ENCODE assay signal across 1 cellular context in genomic region chr2:64751286-64752260, GRCh38.
A peak's percentile ranks its signal among the peaks of the same experiment; 100 is the strongest.
TF ChIP-seq lines count a peak whose summit lies in the region.

No MANE protein-coding gene starts in this region.

TF ChIP-seq in HepG2, 621 proteins besides CTCF, POLR2A, EP300 and RAD21 (continued from another document and continues in another):
- TF ChIP-seq, protein P1, sequence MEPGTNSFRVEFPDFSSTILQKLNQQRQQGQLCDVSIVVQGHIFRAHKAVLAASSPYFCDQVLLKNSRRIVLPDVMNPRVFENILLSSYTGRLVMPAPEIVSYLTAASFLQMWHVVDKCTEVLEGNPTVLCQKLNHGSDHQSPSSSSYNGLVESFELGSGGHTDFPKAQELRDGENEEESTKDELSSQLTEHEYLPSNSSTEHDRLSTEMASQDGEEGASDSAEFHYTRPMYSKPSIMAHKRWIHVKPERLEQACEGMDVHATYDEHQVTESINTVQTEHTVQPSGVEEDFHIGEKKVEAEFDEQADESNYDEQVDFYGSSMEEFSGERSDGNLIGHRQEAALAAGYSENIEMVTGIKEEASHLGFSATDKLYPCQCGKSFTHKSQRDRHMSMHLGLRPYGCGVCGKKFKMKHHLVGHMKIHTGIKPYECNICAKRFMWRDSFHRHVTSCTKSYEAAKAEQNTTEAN (CRISPR knock-in tag; conservative IDR thresholded peaks at IDR 0.05), result no peak; the same call in 1 of the 2 replicates
- TF ChIP-seq ZNF20 (CRISPR knock-in tag; IDR thresholded peaks at IDR 0.05), result no peak
- peak; percentile 85 for TF ChIP-seq ZNF776 (CRISPR knock-in tag; IDR thresholded peaks at IDR 0.05)
- no peak for TF ChIP-seq MAFF (IDR thresholded peaks at IDR 0.05; ENCODE audit: low read depth, low read length)
- no peak; the same call in 1 of the 2 replicates for TF ChIP-seq ZNF274 (CRISPR knock-in tag; IDR thresholded peaks at IDR 0.05)
- no peak for TF ChIP-seq ZBTB37 (CRISPR knock-in tag; IDR thresholded peaks at IDR 0.05)
- TF ChIP-seq ZNF83 (CRISPR knock-in tag; IDR thresholded peaks at IDR 0.05; ENCODE audit: borderline replicate concordance), result 0 out of 2 replicates have a peak, but pooled peaks have one; percentile 44
- TF ChIP-seq ARNT (IDR thresholded peaks at IDR 0.05), result no peak
- TF ChIP-seq, protein P2, sequence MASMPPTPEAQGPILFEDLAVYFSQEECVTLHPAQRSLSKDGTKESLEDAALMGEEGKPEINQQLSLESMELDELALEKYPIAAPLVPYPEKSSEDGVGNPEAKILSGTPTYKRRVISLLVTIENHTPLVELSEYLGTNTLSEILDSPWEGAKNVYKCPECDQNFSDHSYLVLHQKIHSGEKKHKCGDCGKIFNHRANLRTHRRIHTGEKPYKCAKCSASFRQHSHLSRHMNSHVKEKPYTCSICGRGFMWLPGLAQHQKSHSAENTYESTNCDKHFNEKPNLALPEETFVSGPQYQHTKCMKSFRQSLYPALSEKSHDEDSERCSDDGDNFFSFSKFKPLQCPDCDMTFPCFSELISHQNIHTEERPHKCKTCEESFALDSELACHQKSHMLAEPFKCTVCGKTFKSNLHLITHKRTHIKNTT (CRISPR knock-in tag; IDR thresholded peaks at IDR 0.05), result no peak
- TF ChIP-seq ZNF30 (CRISPR knock-in tag; IDR thresholded peaks at IDR 0.05), result no peak
- peak; percentile 34; the same call in 1 of the 2 replicates for TF ChIP-seq ISL2 (CRISPR knock-in tag; IDR thresholded peaks at IDR 0.05)
- TF ChIP-seq ASH2L (IDR thresholded peaks at IDR 0.05; ENCODE audit: insufficient read length, low read depth, low read length), result peak; percentile 57
- TF ChIP-seq, protein P3, sequence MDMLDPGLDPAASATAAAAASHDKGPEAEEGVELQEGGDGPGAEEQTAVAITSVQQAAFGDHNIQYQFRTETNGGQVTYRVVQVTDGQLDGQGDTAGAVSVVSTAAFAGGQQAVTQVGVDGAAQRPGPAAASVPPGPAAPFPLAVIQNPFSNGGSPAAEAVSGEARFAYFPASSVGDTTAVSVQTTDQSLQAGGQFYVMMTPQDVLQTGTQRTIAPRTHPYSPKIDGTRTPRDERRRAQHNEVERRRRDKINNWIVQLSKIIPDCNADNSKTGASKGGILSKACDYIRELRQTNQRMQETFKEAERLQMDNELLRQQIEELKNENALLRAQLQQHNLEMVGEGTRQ (IDR thresholded peaks at IDR 0.05; ENCODE audit: low read depth, low read length), result no peak
- TF ChIP-seq, protein P3 (CRISPR knock-in tag; IDR thresholded peaks at IDR 0.05; ENCODE audit: borderline replicate concordance), result no peak
- TF ChIP-seq ZNF761 (CRISPR knock-in tag; conservative IDR thresholded peaks at IDR 0.05), result peak; percentile 71; the same call in 1 of the 2 replicates
- TF ChIP-seq DR1 (CRISPR knock-in tag; IDR thresholded peaks at IDR 0.05), result no peak
- no peak for TF ChIP-seq SRSF1 (optimal IDR thresholded peaks at IDR 0.05; ENCODE audit: low read depth, low read length)
- 0 out of 2 replicates have a peak, but pooled peaks have one; percentile 45 for TF ChIP-seq ZFP37 (CRISPR knock-in tag; IDR thresholded peaks at IDR 0.05; ENCODE audit: borderline replicate concordance)
- no peak for TF ChIP-seq ZNF672 (CRISPR knock-in tag; IDR thresholded peaks at IDR 0.05)
- TF ChIP-seq, protein P4, sequence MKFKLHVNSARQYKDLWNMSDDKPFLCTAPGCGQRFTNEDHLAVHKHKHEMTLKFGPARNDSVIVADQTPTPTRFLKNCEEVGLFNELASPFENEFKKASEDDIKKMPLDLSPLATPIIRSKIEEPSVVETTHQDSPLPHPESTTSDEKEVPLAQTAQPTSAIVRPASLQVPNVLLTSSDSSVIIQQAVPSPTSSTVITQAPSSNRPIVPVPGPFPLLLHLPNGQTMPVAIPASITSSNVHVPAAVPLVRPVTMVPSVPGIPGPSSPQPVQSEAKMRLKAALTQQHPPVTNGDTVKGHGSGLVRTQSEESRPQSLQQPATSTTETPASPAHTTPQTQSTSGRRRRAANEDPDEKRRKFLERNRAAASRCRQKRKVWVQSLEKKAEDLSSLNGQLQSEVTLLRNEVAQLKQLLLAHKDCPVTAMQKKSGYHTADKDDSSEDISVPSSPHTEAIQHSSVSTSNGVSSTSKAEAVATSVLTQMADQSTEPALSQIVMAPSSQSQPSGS (CRISPR knock-in tag; IDR thresholded peaks at IDR 0.05), result peak; percentile 27; the same call in 1 of the 2 replicates
- TF ChIP-seq NFKBIZ (CRISPR knock-in tag; IDR thresholded peaks at IDR 0.05), result no peak
- no peak; the same call in 1 of the 2 replicates for TF ChIP-seq IRF2 (CRISPR knock-in tag; IDR thresholded peaks at IDR 0.05)
- no peak for TF ChIP-seq MATR3 (CRISPR knock-in tag; IDR thresholded peaks at IDR 0.05)
- peak; percentile 85; the same call in 1 of the 2 replicates for TF ChIP-seq ZNF839 (CRISPR knock-in tag; IDR thresholded peaks at IDR 0.05; ENCODE audit: borderline replicate concordance)
- peak; percentile 63; the same call in 1 of the 2 replicates for TF ChIP-seq GLI4 (CRISPR knock-in tag; IDR thresholded peaks at IDR 0.05; ENCODE audit: borderline replicate concordance)
- TF ChIP-seq, protein P5, sequence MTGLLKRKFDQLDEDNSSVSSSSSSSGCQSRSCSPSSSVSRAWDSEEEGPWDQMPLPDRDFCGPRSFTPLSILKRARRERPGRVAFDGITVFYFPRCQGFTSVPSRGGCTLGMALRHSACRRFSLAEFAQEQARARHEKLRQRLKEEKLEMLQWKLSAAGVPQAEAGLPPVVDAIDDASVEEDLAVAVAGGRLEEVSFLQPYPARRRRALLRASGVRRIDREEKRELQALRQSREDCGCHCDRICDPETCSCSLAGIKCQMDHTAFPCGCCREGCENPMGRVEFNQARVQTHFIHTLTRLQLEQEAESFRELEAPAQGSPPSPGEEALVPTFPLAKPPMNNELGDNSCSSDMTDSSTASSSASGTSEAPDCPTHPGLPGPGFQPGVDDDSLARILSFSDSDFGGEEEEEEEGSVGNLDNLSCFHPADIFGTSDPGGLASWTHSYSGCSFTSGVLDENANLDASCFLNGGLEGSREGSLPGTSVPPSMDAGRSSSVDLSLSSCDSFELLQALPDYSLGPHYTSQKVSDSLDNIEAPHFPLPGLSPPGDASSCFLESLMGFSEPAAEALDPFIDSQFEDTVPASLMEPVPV (CRISPR knock-in tag; IDR thresholded peaks at IDR 0.05), result peak; percentile 64; the same call in 1 of the 2 replicates
- no peak; the same call in none of the 2 replicates for TF ChIP-seq ZNF710 (CRISPR knock-in tag; IDR thresholded peaks at IDR 0.05; ENCODE audit: borderline replicate concordance)
- TF ChIP-seq ZSCAN30 (CRISPR knock-in tag; IDR thresholded peaks at IDR 0.05), result no peak
- TF ChIP-seq, protein P6, sequence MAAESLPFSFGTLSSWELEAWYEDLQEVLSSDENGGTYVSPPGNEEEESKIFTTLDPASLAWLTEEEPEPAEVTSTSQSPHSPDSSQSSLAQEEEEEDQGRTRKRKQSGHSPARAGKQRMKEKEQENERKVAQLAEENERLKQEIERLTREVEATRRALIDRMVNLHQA (CRISPR knock-in tag; IDR thresholded peaks at IDR 0.05), result no peak
- TF ChIP-seq, protein P7, sequence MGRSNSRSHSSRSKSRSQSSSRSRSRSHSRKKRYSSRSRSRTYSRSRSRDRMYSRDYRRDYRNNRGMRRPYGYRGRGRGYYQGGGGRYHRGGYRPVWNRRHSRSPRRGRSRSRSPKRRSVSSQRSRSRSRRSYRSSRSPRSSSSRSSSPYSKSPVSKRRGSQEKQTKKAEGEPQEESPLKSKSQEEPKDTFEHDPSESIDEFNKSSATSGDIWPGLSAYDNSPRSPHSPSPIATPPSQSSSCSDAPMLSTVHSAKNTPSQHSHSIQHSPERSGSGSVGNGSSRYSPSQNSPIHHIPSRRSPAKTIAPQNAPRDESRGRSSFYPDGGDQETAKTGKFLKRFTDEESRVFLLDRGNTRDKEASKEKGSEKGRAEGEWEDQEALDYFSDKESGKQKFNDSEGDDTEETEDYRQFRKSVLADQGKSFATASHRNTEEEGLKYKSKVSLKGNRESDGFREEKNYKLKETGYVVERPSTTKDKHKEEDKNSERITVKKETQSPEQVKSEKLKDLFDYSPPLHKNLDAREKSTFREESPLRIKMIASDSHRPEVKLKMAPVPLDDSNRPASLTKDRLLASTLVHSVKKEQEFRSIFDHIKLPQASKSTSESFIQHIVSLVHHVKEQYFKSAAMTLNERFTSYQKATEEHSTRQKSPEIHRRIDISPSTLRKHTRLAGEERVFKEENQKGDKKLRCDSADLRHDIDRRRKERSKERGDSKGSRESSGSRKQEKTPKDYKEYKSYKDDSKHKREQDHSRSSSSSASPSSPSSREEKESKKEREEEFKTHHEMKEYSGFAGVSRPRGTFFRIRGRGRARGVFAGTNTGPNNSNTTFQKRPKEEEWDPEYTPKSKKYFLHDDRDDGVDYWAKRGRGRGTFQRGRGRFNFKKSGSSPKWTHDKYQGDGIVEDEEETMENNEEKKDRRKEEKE (IDR thresholded peaks at IDR 0.05), result no peak
- 0 out of 2 replicates have a peak, but pooled peaks have one; percentile 83 for TF ChIP-seq ZBTB8A (CRISPR knock-in tag; IDR thresholded peaks at IDR 0.05; ENCODE audit: borderline replicate concordance, low read depth)
- TF ChIP-seq IRX3 (CRISPR knock-in tag; IDR thresholded peaks at IDR 0.05; ENCODE audit: borderline replicate concordance, low read depth), result peak; percentile 77; the same call in 1 of the 2 replicates
- TF ChIP-seq JUND (CRISPR knock-in tag; IDR thresholded peaks at IDR 0.05), result no peak
- TF ChIP-seq ZC3H4 (CRISPR knock-in tag; IDR thresholded peaks at IDR 0.05; ENCODE audit: borderline replicate concordance), result no peak
- TF ChIP-seq, protein P8, sequence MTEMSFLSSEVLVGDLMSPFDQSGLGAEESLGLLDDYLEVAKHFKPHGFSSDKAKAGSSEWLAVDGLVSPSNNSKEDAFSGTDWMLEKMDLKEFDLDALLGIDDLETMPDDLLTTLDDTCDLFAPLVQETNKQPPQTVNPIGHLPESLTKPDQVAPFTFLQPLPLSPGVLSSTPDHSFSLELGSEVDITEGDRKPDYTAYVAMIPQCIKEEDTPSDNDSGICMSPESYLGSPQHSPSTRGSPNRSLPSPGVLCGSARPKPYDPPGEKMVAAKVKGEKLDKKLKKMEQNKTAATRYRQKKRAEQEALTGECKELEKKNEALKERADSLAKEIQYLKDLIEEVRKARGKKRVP (CRISPR knock-in tag; IDR thresholded peaks at IDR 0.05), result no peak; a peak in 1 of 4 replicates
- 0 out of 2 replicates have a peak, but pooled peaks have one; percentile 59 for TF ChIP-seq SNAPC5 (CRISPR knock-in tag; IDR thresholded peaks at IDR 0.05; ENCODE audit: borderline replicate concordance)
- no peak for TF ChIP-seq SNAI1 (CRISPR knock-in tag; IDR thresholded peaks at IDR 0.05; ENCODE audit: borderline replicate concordance)
- peak; percentile 80; the same call in 1 of the 2 replicates for TF ChIP-seq SIN3A (IDR thresholded peaks at IDR 0.05; ENCODE audit: borderline replicate concordance, low read depth, low read length)
- TF ChIP-seq ATF3 (CRISPR knock-in tag; IDR thresholded peaks at IDR 0.05), result no peak
- peak; percentile 83; the same call in 1 of the 2 replicates for TF ChIP-seq EED (CRISPR knock-in tag; IDR thresholded peaks at IDR 0.05)
- TF ChIP-seq ZNF569 (CRISPR knock-in tag; IDR thresholded peaks at IDR 0.05; ENCODE audit: borderline replicate concordance), result no peak
- no peak for TF ChIP-seq HDAC6 (IDR thresholded peaks at IDR 0.05; ENCODE audit: low read depth, low read length)
